Comparison of ENCODE assay signal across 21 cellular contexts in genomic region chr4:107682306-107682705, GRCh38.
"Had no signal": no experiment of that assay in that cellular context is flagged by ENCODE, and none has a peak within 500 bp of the region (broad histone marks: within the 10 kb centered on the region; RNA-seq: fewer than 3 reads in every experiment).

No MANE protein-coding gene starts in this region.

- FAIRE-seq: RCC 7860 had no signal

- H3K9ac ChIP-seq: SK-N-SH had no signal

- DNase-seq: Karpas-422, KG1, MM.1S, NCI-H1092 treated with DMSO at 0.1 percent for 48 hours, NCI-H1436, NCI-H187, NCI-H2029, NCI-H2081 treated with DMSO at 0.1 percent for 48 hours, NCI-H2171, NCI-H226, NCI-H446, NCI-H510A, NCI-H524 treated with DMSO at 0.1 percent for 48 hours, NCI-H69, NCI-H774, RPMI8226, SHP77, SK-N-SH, SW 1271, T-cell had no signal

- ATAC-seq: T-cell had no signal

- H3K4me2 ChIP-seq: SK-N-SH had no signal

- H3K9me3 ChIP-seq: SK-N-SH had no signal
